16 cellular contexts compared by ENCODE assay signal in genomic region chr3:43584043-43584826, GRCh38. TPM values are rescaled to one million over a fixed set of nuclear protein-coding genes. Genes with fewer than 3 reads are reported as not detected.
DNase-seq lines count a peak whose midpoint lies in the region; ATAC-seq and TF ChIP-seq lines count a peak whose summit lies in the region.
"Had no signal": no experiment of that assay in that cellular context is flagged by ENCODE, and none has a peak within 500 bp of the region (broad histone marks: within the 10 kb centered on the region; RNA-seq: fewer than 3 reads in every experiment).

No MANE protein-coding gene starts in this region.

- H3K4me3 Mint-ChIP-seq in activated T-helper 17 cell treated with anti-CD3 and anti-CD28 coated beads, Interleukin-2, amount 50 U/mL, for 72 hours, result no peak overlapping the region
- H3K4me3 Mint-ChIP-seq in activated CD8-positive, alpha-beta memory T cell treated with anti-CD3 and anti-CD28 coated beads, Interleukin-2, amount 10 ng/mL, durations not matched to agents 7 days and 5 days, result no peak overlapping the region
- H3K4me3 Mint-ChIP-seq: naive B cell had no signal

- DNase-seq in AG04449 (ENCODE audit: low read depth, low spot score) (peak; percentile 2), CMK (ENCODE audit: low read depth) (peak; percentile 36), fibroblast of peridontal ligament (ENCODE audit: extremely low read depth) (peak; percentile 16), NCI-H1048 (lab: John Stamatoyannopoulos, UW) (no peak), Peyer's patch (no peak)
- no peak for DNase-seq in activated CD8-positive, alpha-beta memory T cell treated with anti-CD3 and anti-CD28 coated beads, Interleukin-2, amount 10 ng/mL, durations not matched to agents 7 days and 5 days
- no peak for DNase-seq in activated CD8-positive, alpha-beta memory T cell treated with anti-CD3 and anti-CD28 coated beads, Interleukin-2, amount 50 U/mL, for 4 hours
- DNase-seq: hippocampal formation, naive B cell, NCI-H187, right cardiac atrium, stomach, T-helper 9 cell had no signal

- TF ChIP-seq POLR2A in Peyer's patch (IDR thresholded peaks at IDR 0.05), result no peak

- CTCF ChIA-PET in AG04449 (lab: Yijun Ruan, JAX), result no interaction called here
- CTCF ChIA-PET in activated CD8-positive, alpha-beta memory T cell treated with anti-CD3 and anti-CD28 coated beads, Interleukin-2, amount 10 ng/mL, durations not matched to agents 7 days and 5 days (lab: Charles Lee), result no interaction called here

- no peaks in the 10 kb centered on the region for H3K9me3 Mint-ChIP-seq in activated T-helper 17 cell treated with anti-CD3 and anti-CD28 coated beads, Interleukin-2, amount 50 U/mL, for 72 hours
- no peaks in the 10 kb centered on the region for H3K9me3 Mint-ChIP-seq in activated CD8-positive, alpha-beta memory T cell treated with anti-CD3 and anti-CD28 coated beads, Interleukin-2, amount 10 ng/mL, durations not matched to agents 7 days and 5 days (ENCODE audit: low read depth)

- peak; percentile 85 for ATAC-seq in activated T-helper 17 cell treated with anti-CD3 and anti-CD28 coated beads, Interleukin-2, amount 50 U/mL, for 72 hours (replicated peaks)
- no peak for ATAC-seq in activated CD8-positive, alpha-beta memory T cell treated with anti-CD3 and anti-CD28 coated beads, Interleukin-2, amount 10 ng/mL, durations not matched to agents 7 days and 5 days
- ATAC-seq: left lobe of liver, right cardiac atrium had no signal

- no peaks in the 10 kb centered on the region for H3K4me1 Mint-ChIP-seq in activated T-helper 17 cell treated with anti-CD3 and anti-CD28 coated beads, Interleukin-2, amount 50 U/mL, for 72 hours
- H3K4me1 Mint-ChIP-seq in activated CD8-positive, alpha-beta memory T cell treated with anti-CD3 and anti-CD28 coated beads, Interleukin-2, amount 10 ng/mL, durations not matched to agents 7 days and 5 days, result peaks cover 7% of the 10 kb centered on the region
- H3K4me1 Mint-ChIP-seq: naive B cell had no signal

- H3K36me3 ChIP-seq in Peyer's patch, result peaks cover 0 to 6% (median 0%) of the 10 kb centered on the region in 3 donors

- no peaks in the 10 kb centered on the region for H3K27me3 ChIP-seq in Peyer's patch
- H3K27me3 ChIP-seq: stomach had no signal

- POLR2A ChIA-PET in AG04449 (lab: Yijun Ruan, JAX), result no interaction called here

- H3K36me3 Mint-ChIP-seq in activated T-helper 17 cell treated with anti-CD3 and anti-CD28 coated beads, Interleukin-2, amount 50 U/mL, for 72 hours (ENCODE audit: low read depth), result no peaks in the 10 kb centered on the region
- peaks cover 2% of the 10 kb centered on the region for H3K36me3 Mint-ChIP-seq in activated CD8-positive, alpha-beta memory T cell treated with anti-CD3 and anti-CD28 coated beads, Interleukin-2, amount 10 ng/mL, durations not matched to agents 7 days and 5 days

- H3K4me1 ChIP-seq in Peyer's patch, result no peaks in the 10 kb centered on the region

- H3K27ac Mint-ChIP-seq in activated T-helper 17 cell treated with anti-CD3 and anti-CD28 coated beads, Interleukin-2, amount 50 U/mL, for 72 hours, result no peak overlapping the region
- no peak overlapping the region for H3K27ac Mint-ChIP-seq in activated CD8-positive, alpha-beta memory T cell treated with anti-CD3 and anti-CD28 coated beads, Interleukin-2, amount 10 ng/mL, durations not matched to agents 7 days and 5 days
- H3K27ac Mint-ChIP-seq: naive B cell had no signal

- TF ChIP-seq CTCF in AG04449 (IDR thresholded peaks at IDR 0.05; ENCODE audit: insufficient read depth, low read length, missing control alignments) (no peak), Peyer's patch (IDR thresholded peaks at IDR 0.05) (no peak)

- no peak overlapping the region for H3K27ac ChIP-seq in Peyer's patch
- H3K27ac ChIP-seq: RWPE1 had no signal

- H3K4me3 ChIP-seq in AG04449 (ENCODE audit: low read depth, low read length) (no peak overlapping the region), Peyer's patch (no peak overlapping the region)
- H3K4me3 ChIP-seq: stomach had no signal

- no peaks in the 10 kb centered on the region for H3K9me3 ChIP-seq in Peyer's patch
- H3K9me3 ChIP-seq: stomach had no signal

- H3K27me3 Mint-ChIP-seq in activated T-helper 17 cell treated with anti-CD3 and anti-CD28 coated beads, Interleukin-2, amount 50 U/mL, for 72 hours, result no peaks in the 10 kb centered on the region
- no peaks in the 10 kb centered on the region for H3K27me3 Mint-ChIP-seq in activated CD8-positive, alpha-beta memory T cell treated with anti-CD3 and anti-CD28 coated beads, Interleukin-2, amount 10 ng/mL, durations not matched to agents 7 days and 5 days
- H3K27me3 Mint-ChIP-seq: naive B cell had no signal

RNA-seq across cellular contexts. Expression of gene ANO10, which starts 37.6 kb away (rescaled TPM):
- 10 to 100 TPM in 1 of 2 donors, 1 to 10 TPM in 1; 6.4 to 10.6 TPM for total RNA-seq in activated T-helper 17 cell treated with anti-CD3 and anti-CD28 coated beads, Interleukin-2, amount 50 U/mL, for 72 hours
- total RNA-seq in activated CD8-positive, alpha-beta memory T cell treated with anti-CD3 and anti-CD28 coated beads, Interleukin-2, amount 10 ng/mL, durations not matched to agents 7 days and 5 days, result 10 to 100 TPM; 10.7 to 13.1 TPM
- total RNA-seq in Peyer's patch, result 100 to 1,000 TPM in 1 of 4 donors, 10 to 100 TPM in 3; 33.8 to 110 (median 70.0) TPM

Comparison
In these comparisons a context has a peak if more than half of its experiments do, and no peak if none do; other contexts are left out.
1. DNase-seq: peak in AG04449 (single experiment), CMK (single experiment) and fibroblast of peridontal ligament (single experiment); none in NCI-H1048 (single experiment), activated CD8-positive, alpha-beta memory T cell treated with anti-CD3 and anti-CD28 coated beads, Interleukin-2, amount 10 ng/mL, durations not matched to agents 7 days and 5 days (single experiment), activated CD8-positive, alpha-beta memory T cell treated with anti-CD3 and anti-CD28 coated beads, Interleukin-2, amount 50 U/mL, for 4 hours (single experiment) and Peyer's patch (0 of 3).